ENCODE assay signal across 12 cellular contexts in genomic region chr9:107358867-107359440, GRCh38.
A peak's percentile ranks its signal among the peaks of the same experiment; 100 is the strongest.
DNase-seq lines count a peak whose midpoint lies in the region; ATAC-seq and TF ChIP-seq lines count a peak whose summit lies in the region.
"Had no signal": no experiment of that assay in that cellular context is flagged by ENCODE, and none has a peak within 500 bp of the region (broad histone marks: within the 10 kb centered on the region; RNA-seq: fewer than 3 reads in every experiment).

No MANE protein-coding gene starts in this region.

- H3K36me3 ChIP-seq in trophoblast cell (ENCODE audit: control insufficient read depth in 1 of 2, insufficient read depth in 2 of 2, low read length in 2 of 2) (no peaks in the 10 kb centered on the region), mucosa of descending colon (ENCODE audit: low read depth) (no peaks in the 10 kb centered on the region)
- H3K36me3 ChIP-seq: ovary, tibial nerve had no signal

- peak overlapping the region; percentile 50 for H4K91ac ChIP-seq in trophoblast cell (ENCODE audit: low read depth, low read length)

- in situ Hi-C loops in GM13977 (cut with MboI; ENCODE audit: low pct_unique_long_range_greater_than_20kb, low sequenced_read_pairs, unreplicated experiment), result no loop called here

- H3K23ac ChIP-seq in trophoblast cell (ENCODE audit: low read length), result no peak overlapping the region

- peak overlapping the region; percentile 14 for H3K18ac ChIP-seq in trophoblast cell (ENCODE audit: low read length)

- peak overlapping the region; percentile 23 for H2BK120ac ChIP-seq in trophoblast cell (ENCODE audit: insufficient read depth, low read length, poor library complexity)

- peaks cover 25% of the 10 kb centered on the region for H3K79me1 ChIP-seq in trophoblast cell (ENCODE audit: low read length)

- intact Hi-C loops in mucosa of descending colon (cut with DNase I, micrococcal nuclease), result no loop called here

- ATAC-seq in mucosa of descending colon, result no peak
- ATAC-seq: stimulated activated naive CD8-positive, alpha-beta T cell treated with anti-CD3 and anti-CD28 coated beads, Interleukin-15, Interleukin-2, amounts not matched to agents 100 U/mL and 50 U/mL, for 24 hours had no signal

- no peak overlapping the region for H4K8ac ChIP-seq in trophoblast cell (ENCODE audit: low read depth, low read length)

- WGBS in trophoblast cell (ENCODE audit: extremely low coverage, insufficient coverage, insufficient read length), result no CpG with 5 or more reads among the region's 11 CpGs

- H2BK12ac ChIP-seq in trophoblast cell (ENCODE audit: low read length), result peak overlapping the region; percentile 68

- no peaks in the 10 kb centered on the region for H3K27me3 ChIP-seq in trophoblast cell (ENCODE audit: insufficient read depth, low read length)
- H3K27me3 ChIP-seq: ovary, tibial nerve had no signal

- DNase-seq in ELF-1 (ENCODE audit: low read depth, low spot score) (peak; percentile 52), NCI-H1436 (lab: John Stamatoyannopoulos, UW) (peak; percentile 84), NCI-H69 (lab: John Stamatoyannopoulos, UW) (peak; percentile 99), trophoblast cell (no peak), NCI-H446 (lab: John Stamatoyannopoulos, UW) (no peak), GM13977 (ENCODE audit: low spot score) (no peak), mucosa of descending colon (no peak)
- DNase-seq: activated CD4-positive, alpha-beta T cell treated with anti-CD3 and anti-CD28 coated beads, Interleukin-2, amount 10 ng/mL, durations not matched to agents 24 days and 14 days; naive B cell; ovary; stimulated activated naive CD8-positive, alpha-beta T cell treated with anti-CD3 and anti-CD28 coated beads, Interleukin-15, Interleukin-2, amounts not matched to agents 100 U/mL and 50 U/mL, for 24 hours had no signal

- H3K4me3 ChIP-seq in trophoblast cell (ENCODE audit: low read depth, low read length) (no peak overlapping the region), mucosa of descending colon (no peak overlapping the region)
- H3K4me3 ChIP-seq: ovary, tibial nerve had no signal

- H2AFZ ChIP-seq in trophoblast cell (ENCODE audit: insufficient read depth, low read length, poor library complexity), result no peak overlapping the region

- peak overlapping the region; percentile 12 for H2AK5ac ChIP-seq in trophoblast cell (ENCODE audit: low read length)

- no peak overlapping the region for H3K9ac ChIP-seq in trophoblast cell (ENCODE audit: low read length)

- H3K14ac ChIP-seq in trophoblast cell (ENCODE audit: low read length), result no peak overlapping the region

- no peaks in the 10 kb centered on the region for H3K9me3 ChIP-seq in trophoblast cell (ENCODE audit: insufficient read depth, low read depth, low read length)
- H3K9me3 ChIP-seq in mucosa of descending colon, result no peaks in the 10 kb centered on the region
- H3K9me3 ChIP-seq: ovary had no signal

- no peak overlapping the region for H3K27ac ChIP-seq in trophoblast cell (ENCODE audit: low read depth, low read length)
- H3K27ac ChIP-seq: ovary, tibial nerve had no signal

- H3K4me1 ChIP-seq in trophoblast cell (ENCODE audit: control insufficient read depth in 1 of 2, insufficient read depth in 2 of 2, low read length in 2 of 2), result peaks cover 32 to 35% of the 10 kb centered on the region in 2 experiments
- no peaks in the 10 kb centered on the region for H3K4me1 ChIP-seq in mucosa of descending colon (ENCODE audit: low read depth)
- H3K4me1 ChIP-seq: tibial nerve had no signal

- no peak overlapping the region for H3K4ac ChIP-seq in trophoblast cell (ENCODE audit: low read depth, low read length)

- TF ChIP-seq CTCF in GM13977 (IDR thresholded peaks at IDR 0.05; ENCODE audit: extremely low read depth, insufficient read depth, missing control alignments), result no peak
- no peak for TF ChIP-seq CTCF in mucosa of descending colon (IDR thresholded peaks at IDR 0.05)

- no peak overlapping the region for H4K12ac ChIP-seq in trophoblast cell (ENCODE audit: low read depth, low read length)

- H2BK5ac ChIP-seq in trophoblast cell (ENCODE audit: low read depth, low read length, poor library complexity), result no peak overlapping the region

- no peak overlapping the region for H3K4me2 ChIP-seq in trophoblast cell (ENCODE audit: low read length)

- peaks cover 2% of the 10 kb centered on the region for H3K79me2 ChIP-seq in trophoblast cell (ENCODE audit: control insufficient read depth, insufficient read depth, low read length, poor library complexity)

Comparison
In these comparisons a context has a peak if more than half of its experiments do, and no peak if none do; other contexts are left out.
1. DNase-seq: peak in ELF-1 (single experiment), NCI-H1436 (single experiment) and NCI-H69 (single experiment); none in trophoblast cell (0 of 2), NCI-H446 (0 of 2), GM13977 (single experiment) and mucosa of descending colon (0 of 3).